8 cellular contexts compared by ENCODE assay signal in the genomic region with DNA sequence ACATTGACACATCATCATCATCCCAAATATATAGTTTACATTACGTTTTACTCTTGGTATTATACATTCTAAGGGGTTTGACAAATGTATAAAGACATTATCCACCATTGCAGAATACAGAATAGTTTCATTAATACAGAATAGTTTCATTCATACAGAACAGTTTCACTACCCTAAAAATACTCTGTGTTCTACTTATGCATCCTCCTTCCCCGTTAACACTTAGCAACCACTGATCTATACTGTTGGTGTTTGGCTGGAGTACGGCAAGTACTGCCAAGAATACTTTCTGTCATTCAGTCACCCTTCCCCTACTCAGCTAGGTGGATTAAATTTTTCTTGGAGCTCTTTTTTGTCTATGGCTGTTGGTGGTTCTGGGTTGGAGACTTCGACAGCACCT.
DNase-seq lines count a peak whose midpoint lies in the region; ATAC-seq and TF ChIP-seq lines count a peak whose summit lies in the region.

No MANE protein-coding gene starts in this region.

- no peak for TF ChIP-seq CTCF in GM12865 (IDR thresholded peaks at IDR 0.05; ENCODE audit: insufficient read depth, low read depth, low read length, missing control alignments)

- peak; percentile 50 for DNase-seq in GM12865 (ENCODE audit: low read depth)
- no peak for DNase-seq in NCI-H128 (lab: John Stamatoyannopoulos, UW; ENCODE audit: unreplicated experiment)
- DNase-seq in dedifferentiated amniotic fluid mesenchymal stem cell (ENCODE audit: extremely low spot score): no peak
- DNase-seq in NCI-H1105 (lab: John Stamatoyannopoulos, UW): no peak
- no peak for DNase-seq in T1000 (lab: John Stamatoyannopoulos, UW)

- no peak overlapping the region for H3K4me3 ChIP-seq in GM12865 (ENCODE audit: low read depth, low read length)

- ATAC-seq in GM19328 (IDR thresholded peaks at IDR 0.05; ENCODE audit: unreplicated experiment): peak; percentile 75
- ATAC-seq in HG02678 (IDR thresholded peaks at IDR 0.05; ENCODE audit: unreplicated experiment): peak; percentile 92
- peak; percentile 98 for ATAC-seq in HG03460 (IDR thresholded peaks at IDR 0.05; ENCODE audit: unreplicated experiment)
